In genomic region chr10:70561051-70561450, GRCh38 we compare ENCODE assay signal across 19 cellular contexts. TPM values are rescaled to one million over a fixed set of nuclear protein-coding genes. Genes with fewer than 3 reads are reported as not detected.
DNase-seq lines count a peak whose midpoint lies in the region; ATAC-seq, FAIRE-seq and TF ChIP-seq lines count a peak whose summit lies in the region.
"Had no signal": no experiment of that assay in that cellular context is flagged by ENCODE, and none has a peak within 500 bp of the region (broad histone marks: within the 10 kb centered on the region; RNA-seq: fewer than 3 reads in every experiment).

No MANE protein-coding gene starts in this region.

- no TSS peak for BruUV-seq in OCI-LY7 (replicated peaks; lab: Mats Ljungman, UMichigan)

- CTCF ChIA-PET in OCI-LY7 (lab: Charles Lee; ENCODE audit: unreplicated experiment): interaction anchor here (1.1 to 1.6 kb wide), 2 partner anchors 19 to 24 kb away, joined by 3 to 7 read pairs; no protein-coding TSS in a partner anchor

- peak overlapping the region; percentile 56 for H3K4me2 ChIP-seq in OCI-LY7 (ENCODE audit: low read length)

- H3K9me2 ChIP-seq in OCI-LY7 (ENCODE audit: insufficient read depth, low read length): no peaks in the 10 kb centered on the region

- H3K9me3 ChIP-seq in OCI-LY7 (ENCODE audit: low read length) (no peaks in the 10 kb centered on the region), tibial nerve (no peaks in the 10 kb centered on the region)

- no peak overlapping the region for H2AFZ ChIP-seq in OCI-LY7 (ENCODE audit: low read length)

- no peak for FAIRE-seq in HTR-8/SVneo (lab: Jason Lieb, UNC)
- FAIRE-seq: GM12891, H1 had no signal

- H3K4me3 ChIP-seq in OCI-LY7 (ENCODE audit: low read depth, low read length, poor library complexity, severe bottlenecking): no peak overlapping the region
- H3K4me3 ChIP-seq in fibroblast of villous mesenchyme (ENCODE audit: low read depth, low read length): no peak overlapping the region
- H3K4me3 ChIP-seq in tibial nerve: no peak overlapping the region

- no peaks in the 10 kb centered on the region for H4K20me1 ChIP-seq in OCI-LY7 (ENCODE audit: insufficient read depth, low read length)

- POLR2A ChIA-PET in OCI-LY7 (lab: Charles Lee): interaction anchor here (0.6 to 2.7 kb wide), 13 partner anchors 12 to 1758 kb away, joined by 3 to 15 read pairs (median 4); no protein-coding TSS in a partner anchor

- WGBS in tibial nerve, 2 donors: 29 to 44% methylated on average over 10 of the region's 10 CpGs

- peak overlapping the region; percentile 73 for H3K27ac ChIP-seq in OCI-LY7 (ENCODE audit: low read depth, low read length, poor library complexity, severe bottlenecking)
- no peak overlapping the region for H3K27ac ChIP-seq in tibial nerve

- ATAC-seq in sciatic nerve (peak; percentile 23), HG02623 (IDR thresholded peaks at IDR 0.05; ENCODE audit: unreplicated experiment) (no peak)
- ATAC-seq: esophagus mucosa had no signal

- no peak for TF ChIP-seq POLR2A in tibial nerve (IDR thresholded peaks at IDR 0.05)

- no peaks in the 10 kb centered on the region for H3K79me2 ChIP-seq in OCI-LY7 (ENCODE audit: insufficient read depth, low read depth, low read length)

- no peaks in the 10 kb centered on the region for H3K27me3 ChIP-seq in tibial nerve

- H3K4me1 ChIP-seq in OCI-LY7 (ENCODE audit: insufficient read depth, low read length, poor library complexity, severe bottlenecking) (peaks cover 74% of the 10 kb centered on the region), tibial nerve (peaks cover 0 to 25% (median 0%) of the 10 kb centered on the region in 4 donors)

- DNase-seq in DMS153 treated with DMSO at 0.1 percent for 48 hours (lab: John Stamatoyannopoulos, UW; ENCODE audit: unreplicated experiment) (peak; percentile 8), DMS153 (lab: John Stamatoyannopoulos, UW) (no peak), OCI-LY7 (ENCODE audit: low spot score) (no peak), fibroblast of villous mesenchyme (ENCODE audit: low read depth) (peak; percentile 78), sciatic nerve (ENCODE audit: low spot score) (peak; percentile 63), tibial nerve (ENCODE audit: low spot score in 2 of 2) (no peak), HTR-8/SVneo (ENCODE audit: insufficient read length, low spot score) (no peak)
- DNase-seq: 8988T; activated CD4-positive, alpha-beta T cell treated with anti-CD3 and anti-CD28 coated beads, Interleukin-2, amount 10 ng/mL, durations not matched to agents 7 days and 5 days; activated effector memory CD4-positive, alpha-beta T cell treated with anti-CD3 and anti-CD28 coated beads, Interleukin-2, amount 50 U/mL, for 16 hours; DMS53; NCI-H1436; trophoblast cell had no signal

- intact Hi-C loops in OCI-LY7 (cut with micrococcal nuclease; ENCODE audit: unreplicated experiment) (no loop called here), sciatic nerve (cut with DNase I) (no loop called here)

- H3K36me3 ChIP-seq in OCI-LY7 (ENCODE audit: insufficient read depth, low read length): peaks cover 39% of the 10 kb centered on the region; the same call in 1 of the 2 replicates
- H3K36me3 ChIP-seq in tibial nerve: peaks cover 0 to 10% (median 0%) of the 10 kb centered on the region in 3 donors

- TF ChIP-seq CTCF in OCI-LY7 (conservative IDR thresholded peaks at IDR 0.05; ENCODE audit: low read length) (no peak), fibroblast of villous mesenchyme (IDR thresholded peaks at IDR 0.05; ENCODE audit: insufficient read depth, low read depth, low read length) (no peak), tibial nerve (IDR thresholded peaks at IDR 0.05) (no peak)

- TF ChIP-seq EP300 in tibial nerve (IDR thresholded peaks at IDR 0.05): no peak

RNA-seq across cellular contexts. Expression of gene PRF1, which starts 41.5 kb away (rescaled TPM):
- total RNA-seq in OCI-LY7 (2014; rRNA removed; shearing (Covaris generic)): 4.6 and 7.0 TPM in 2 replicates
- total RNA-seq in OCI-LY7 (2022) (5.8 and 6.3 TPM in 2 replicates), fibroblast of villous mesenchyme (not detected in 2 replicates), sciatic nerve (7.6 TPM), tibial nerve (1 to 10 TPM in 3 of 4 donors, under 1 TPM in 1; 0.87 to 6.6 (median 3.7) TPM)
- total RNA-seq: H1, HT1080, kidney epithelial cell had no signal

Comparison
In these comparisons a context has a peak if more than half of its experiments do, and no peak if none do; other contexts are left out.
1. DNase-seq: peak in DMS153 treated with DMSO at 0.1 percent for 48 hours (single experiment), fibroblast of villous mesenchyme (single experiment) and sciatic nerve (single experiment); none in DMS153 (single experiment), OCI-LY7 (single experiment), tibial nerve (0 of 2) and HTR-8/SVneo (single experiment).